In genomic region chr10:93226619-93227018, GRCh38 we compare ENCODE assay signal across 1 cellular context.
TF ChIP-seq lines count a peak whose summit lies in the region.

No MANE protein-coding gene starts in this region.

TF ChIP-seq in GM23338, 12 proteins besides CTCF, POLR2A, EP300 and RAD21 (continued from another document):
- TF ChIP-seq ZNF462 (CRISPR knock-in tag; IDR thresholded peaks at IDR 0.05) (no peak), STAT1 (IDR thresholded peaks at IDR 0.05; ENCODE audit: unreplicated experiment) (no peak), REST (IDR thresholded peaks at IDR 0.05; ENCODE audit: unreplicated experiment) (no peak), POLR2AphosphoS5 (IDR thresholded peaks at IDR 0.05; ENCODE audit: low read depth) (no peak), ZNF114 (CRISPR knock-in tag; IDR thresholded peaks at IDR 0.05) (no peak), EZH2phosphoT487 (IDR thresholded peaks at IDR 0.05; ENCODE audit: unreplicated experiment) (no peak), NANOG (IDR thresholded peaks at IDR 0.05; ENCODE audit: borderline replicate concordance) (no peak), JUNB (IDR thresholded peaks at IDR 0.05; ENCODE audit: unreplicated experiment) (no peak), EZH2 (IDR thresholded peaks at IDR 0.05; ENCODE audit: low read depth, unreplicated experiment) (no peak), ETS1 (IDR thresholded peaks at IDR 0.05) (no peak), CREB1 (CRISPR knock-in tag; IDR thresholded peaks at IDR 0.05; ENCODE audit: low read depth) (no peak)
